ENCODE assay signal across 16 cellular contexts in genomic region chr10:69807122-69807521, GRCh38. TPM values are rescaled to one million over a fixed set of nuclear protein-coding genes. Genes with fewer than 3 reads are reported as not detected.
A peak's percentile ranks its signal among the peaks of the same experiment; 100 is the strongest.
DNase-seq lines count a peak whose midpoint lies in the region; ATAC-seq, FAIRE-seq and TF ChIP-seq lines count a peak whose summit lies in the region.
"Had no signal": no experiment of that assay in that cellular context is flagged by ENCODE, and none has a peak within 500 bp of the region (broad histone marks: within the 10 kb centered on the region; RNA-seq: fewer than 3 reads in every experiment).

No MANE protein-coding gene starts in this region.

- BruUV-seq in HCT116 (replicated peaks; lab: Mats Ljungman, UMichigan), result no TSS peak

- H3K79me2 ChIP-seq in HCT116 (ENCODE audit: insufficient read depth, low read length), result no peaks in the 10 kb centered on the region

- no peak for TF ChIP-seq CTCF in A549 (IDR thresholded peaks at IDR 0.05)
- TF ChIP-seq CTCF in HCT116 (IDR thresholded peaks at IDR 0.05 in 2 of 3, conservative IDR thresholded peaks at IDR 0.05 in 1 of 3; ENCODE audit: borderline replicate concordance in 1 of 3, insufficient read depth in 1 of 3, low read depth in 2 of 3, low read length in 2 of 3), result no peak
- no peak for TF ChIP-seq CTCF in fibroblast of villous mesenchyme (IDR thresholded peaks at IDR 0.05; ENCODE audit: insufficient read depth, low read depth, low read length)

- TF ChIP-seq RAD21 in A549 (conservative IDR thresholded peaks at IDR 0.05 in 1 of 2, IDR thresholded peaks at IDR 0.05 in 1 of 2), result no peak
- no peak for TF ChIP-seq RAD21 in HCT116 (IDR thresholded peaks at IDR 0.05; ENCODE audit: low read depth)

- CTCF ChIA-PET in A549 (lab: Yijun Ruan, JAX), result interaction anchor here (0.8 to 5.9 kb wide), 5 partner anchors 12 to 162 kb away, joined by 3 to 41 read pairs (median 5); no protein-coding TSS in a partner anchor
- CTCF ChIA-PET in HCT116 (lab: Charles Lee), result interaction anchor here (1.2 kb wide), 1 partner anchor 64 kb away, joined by 3 read pairs; no protein-coding TSS in a partner anchor

- H3K4me1 ChIP-seq in A549, result peaks cover 13% of the 10 kb centered on the region
- H3K4me1 ChIP-seq in HCT116 (ENCODE audit: control insufficient read depth in 1 of 2, insufficient read depth in 2 of 2, low read length in 2 of 2), result peaks cover 11 to 43% of the 10 kb centered on the region in 2 experiments
- H3K4me1 ChIP-seq in adipocyte (ENCODE audit: control insufficient read depth, insufficient read depth, low read length), result peaks cover 8% of the 10 kb centered on the region
- no peaks in the 10 kb centered on the region for H3K4me1 ChIP-seq in small intestine (ENCODE audit: control insufficient read depth in 2 of 2, insufficient read depth in 1 of 2, low read depth in 1 of 2, low read length in 1 of 2)

- no peak for TF ChIP-seq EP300 in A549 (IDR thresholded peaks at IDR 0.05)

- no peaks in the 10 kb centered on the region for H3K27me3 ChIP-seq in HCT116 (ENCODE audit: insufficient read depth, low read length)
- no peaks in the 10 kb centered on the region for H3K27me3 ChIP-seq in adipocyte (replicated peaks; ENCODE audit: control insufficient read depth, insufficient read depth, low read length)
- peaks cover 5 to 6% of the 10 kb centered on the region in 2 donors for H3K27me3 ChIP-seq in small intestine (ENCODE audit: control insufficient read depth in 2 of 2, insufficient read depth in 2 of 2, low read length in 2 of 2)
- H3K27me3 ChIP-seq: ovary had no signal

- H3K4me2 ChIP-seq in A549 (peak overlapping the region; percentile 26; the same call in 2 of the 3 replicates), HCT116 (ENCODE audit: low read length) (peak overlapping the region; percentile 56)

- no peak for FAIRE-seq in A549 (lab: Jason Lieb, UNC)
- no peak for FAIRE-seq in small intestine (lab: Jason Lieb, UNC)
- FAIRE-seq: endometrium, H1 had no signal

- H3K9me2 ChIP-seq in HCT116 (ENCODE audit: insufficient read depth), result no peaks in the 10 kb centered on the region

- peak overlapping the region; percentile 30 for H3K9ac ChIP-seq in HCT116 (ENCODE audit: low read length)
- H3K9ac ChIP-seq in adipocyte (ENCODE audit: low read length), result no peak overlapping the region

- POLR2A ChIA-PET in A549 (lab: Yijun Ruan, JAX), result no interaction called here
- POLR2A ChIA-PET in HCT116 (lab: Charles Lee), result no interaction called here

- H3K4me3 ChIP-seq in A549 (no peak overlapping the region), HCT116 (replicated peaks in 1 of 2; ENCODE audit: low read depth in 1 of 2, low read length in 2 of 2) (peak overlapping the region in 1 of 2 experiments; percentile 14; a peak in 3 of 4 replicates), adipocyte (ENCODE audit: low read length) (no peak overlapping the region), fibroblast of villous mesenchyme (ENCODE audit: low read depth, low read length) (no peak overlapping the region), small intestine (ENCODE audit: low read depth in 1 of 2, low read length in 2 of 2) (no peak overlapping the region)
- H3K4me3 ChIP-seq: body of pancreas, ovary had no signal

- H3K36me3 ChIP-seq in HCT116 (ENCODE audit: control insufficient read depth in 1 of 2, insufficient read depth in 2 of 2, low read length in 2 of 2), result no peaks in the 10 kb centered on the region
- no peaks in the 10 kb centered on the region for H3K36me3 ChIP-seq in adipocyte (ENCODE audit: control insufficient read depth, insufficient read depth, low read length, severe bottlenecking)
- H3K36me3 ChIP-seq in small intestine (ENCODE audit: control insufficient read depth in 2 of 2, insufficient read depth in 2 of 2, low read length in 2 of 2), result no peaks in the 10 kb centered on the region
- H3K36me3 ChIP-seq: ovary had no signal

- H3K9me3 ChIP-seq in A549 (no peaks in the 10 kb centered on the region), HCT116 (ENCODE audit: control insufficient read depth in 1 of 2, insufficient read depth in 1 of 2, low read depth in 1 of 2, low read length in 2 of 2) (no peaks in the 10 kb centered on the region), adipocyte (ENCODE audit: control insufficient read depth, low read length) (no peaks in the 10 kb centered on the region), small intestine (ENCODE audit: control insufficient read depth, low read depth) (no peaks in the 10 kb centered on the region)
- H3K9me3 ChIP-seq: body of pancreas, ovary had no signal

- no peaks in the 10 kb centered on the region for H4K20me1 ChIP-seq in HCT116 (ENCODE audit: insufficient read depth)

- DNase-seq in A549 (ENCODE audit: low read depth in 1 of 2, low spot score in 1 of 2), result peak; percentile 40 to 50
- DNase-seq in HCT116 (ENCODE audit: low read depth, low spot score), result peak; percentile 45
- peak; percentile 34 for DNase-seq in adipocyte (ENCODE audit: low read depth)
- DNase-seq in fibroblast of villous mesenchyme (ENCODE audit: low read depth), result peak; percentile 46
- no peak for DNase-seq in T-helper 1 cell
- no peak for DNase-seq in small intestine
- DNase-seq: activated CD4-positive, alpha-beta T cell treated with anti-CD3 and anti-CD28 coated beads, Interleukin-2, amount 10 ng/mL, durations not matched to agents 7 days and 5 days; body of pancreas; NCI-H1092; ovary; stimulated activated CD8-positive, alpha-beta memory T cell treated with anti-CD3 and anti-CD28 coated beads, Interleukin-4, amount 100 ng/mL, for 48 hours; T-helper 2 cell had no signal

- H2AFZ ChIP-seq in HCT116 (ENCODE audit: low read depth, low read length, poor library complexity, severe bottlenecking), result no peak overlapping the region

- ATAC-seq in A549, result peak; percentile 14 to 32; a peak in 3 of 6 replicates
- ATAC-seq in HCT116, result peak; percentile 63
- no peak for ATAC-seq in GM21737 (IDR thresholded peaks at IDR 0.05; ENCODE audit: unreplicated experiment)
- no peak for ATAC-seq in GM21529 (IDR thresholded peaks at IDR 0.05; ENCODE audit: unreplicated experiment)
- ATAC-seq: body of pancreas had no signal

- TF ChIP-seq POLR2A in A549 (IDR thresholded peaks at IDR 0.05; ENCODE audit: low read length) (no peak), HCT116 (IDR thresholded peaks at IDR 0.05; ENCODE audit: borderline replicate concordance, extremely low read depth, insufficient read depth, insufficient read length) (no peak)

- RAD21 ChIA-PET in HCT116 (lab: Charles Lee; ENCODE audit: low non-redundant PET in 1 of 2, low total read pairs in 2 of 2, uncharacterized antibody in 2 of 2, unreplicated experiment in 2 of 2), result no interaction called here

- 20% methylated on average over 2 of the region's 2 CpGs for WGBS in A549 (ENCODE audit: missing lambda C conversion rate)
- 75 to 83% (median 79%) methylated on average over 2 of the region's 2 CpGs for WGBS in small intestine, 3 donors

- H3K27ac ChIP-seq in A549 (peak overlapping the region in 1 of 2 experiments; percentile 59; a peak in 1 of 6 replicates), HCT116 (ENCODE audit: low read depth, low read length) (no peak overlapping the region), small intestine (ENCODE audit: low read depth in 1 of 2, low read length in 1 of 2) (no peak overlapping the region)
- H3K27ac ChIP-seq: body of pancreas, ovary had no signal

- intact Hi-C loops in HCT116 (cut with micrococcal nuclease), result no loop called here

TF ChIP-seq in A549, 52 proteins besides CTCF, POLR2A, EP300 and RAD21:
- no peak for TF ChIP-seq ZFP36 (IDR thresholded peaks at IDR 0.05; ENCODE audit: borderline replicate concordance, partially characterized antibody)
- TF ChIP-seq RCOR1 (IDR thresholded peaks at IDR 0.05; ENCODE audit: low read depth, low read length), result no peak
- no peak for TF ChIP-seq NPAS2 (CRISPR knock-in tag; IDR thresholded peaks at IDR 0.05; ENCODE audit: borderline replicate concordance)
- no peak for TF ChIP-seq ELK1 (IDR thresholded peaks at IDR 0.05; ENCODE audit: low read depth, low read length)
- no peak for TF ChIP-seq FOSL2 (IDR thresholded peaks at IDR 0.05)
- peak; percentile 22; the same call in 1 of the 2 replicates for TF ChIP-seq FOSL2 (CRISPR knock-in tag; IDR thresholded peaks at IDR 0.05)

TF ChIP-seq in HCT116, 20 proteins besides CTCF, POLR2A, EP300 and RAD21 (continues in another document):
- TF ChIP-seq EZH2phosphoT487 (IDR thresholded peaks at IDR 0.05; ENCODE audit: borderline replicate concordance), result no peak
- TF ChIP-seq MAX (IDR thresholded peaks at IDR 0.05), result 0 out of 2 replicates have a peak, but pooled peaks have one; percentile 27
- TF ChIP-seq FOSL1 (IDR thresholded peaks at IDR 0.05; ENCODE audit: low read depth), result no peak; the same call in 1 of the 2 replicates
- TF ChIP-seq CBX3 (IDR thresholded peaks at IDR 0.05; ENCODE audit: low read depth), result peak; percentile 54; the same call in 1 of the 2 replicates
- no peak for TF ChIP-seq SP1 (IDR thresholded peaks at IDR 0.05; ENCODE audit: low read depth)
- no peak for TF ChIP-seq YY1 (IDR thresholded peaks at IDR 0.05; ENCODE audit: extremely low read depth, insufficient replicate concordance, low read depth, low read length)
- TF ChIP-seq TCF7L2 (IDR thresholded peaks at IDR 0.05; ENCODE audit: borderline replicate concordance, extremely low read depth, insufficient read depth, insufficient read length), result no peak

RNA-seq across cellular contexts. Expression of gene COL13A1, which starts 5.4 kb away (rescaled TPM):
- polyA plus RNA-seq in A549 (2011; rRNA removed) (0.08 TPM in 1 of 2 replicates, not detected in the other), A549 (2017; fragmentation: RNase III; extraction: RNeasy Plus Mini Kit Qiagen cat#74134 plus additional on column Dnase treatment) (0.17 to 0.55 TPM (median 0.27 TPM) in 3 replicates), small intestine (under 1 TPM; 0.45 to 0.66 (median 0.54) TPM)
- 0.04 and 0.12 TPM in 2 replicates for polyA plus RNA-seq in A549 (2012; cell fraction: cytosol; rRNA removed)
- 0.31 and 0.42 TPM in 2 replicates for polyA plus RNA-seq in A549 (2012; cell fraction: nucleus; rRNA removed)
- polyA minus RNA-seq in A549 (2011; rRNA and poly(A)+ RNA removed), result not detected in 2 replicates
- total RNA-seq in HCT116 (2021; ENCODE audit: unreplicated experiment) (5.9 TPM), fibroblast of villous mesenchyme (3.5 and 5.8 TPM in 2 replicates)
- 9.4 and 10.1 TPM in 2 replicates for polyA plus RNA-seq in HCT116 (2012)
- total RNA-seq: activated CD4-positive, alpha-beta T cell treated with anti-CD3 and anti-CD28 coated beads, Interleukin-2, amount 10 ng/mL, durations not matched to agents 7 days and 5 days had no signal

Comparison
In these comparisons a context has a peak if more than half of its experiments do, and no peak if none do; other contexts are left out.
1. ATAC-seq: peak in A549 (2 of 2) and HCT116 (single experiment); none in GM21737 (single experiment) and GM21529 (single experiment).
2. DNase-seq: peak in A549 (2 of 2), HCT116 (single experiment), adipocyte (single experiment) and fibroblast of villous mesenchyme (single experiment); none in T-helper 1 cell (0 of 5) and small intestine (single experiment).
3. Of the 6 proteins assayed by ChIP-seq in both A549 and HCT116: peak only in A549: none; only in HCT116: MAX; in both: none; in neither: 5.